30 cellular contexts compared by ENCODE assay signal in the genomic region with DNA sequence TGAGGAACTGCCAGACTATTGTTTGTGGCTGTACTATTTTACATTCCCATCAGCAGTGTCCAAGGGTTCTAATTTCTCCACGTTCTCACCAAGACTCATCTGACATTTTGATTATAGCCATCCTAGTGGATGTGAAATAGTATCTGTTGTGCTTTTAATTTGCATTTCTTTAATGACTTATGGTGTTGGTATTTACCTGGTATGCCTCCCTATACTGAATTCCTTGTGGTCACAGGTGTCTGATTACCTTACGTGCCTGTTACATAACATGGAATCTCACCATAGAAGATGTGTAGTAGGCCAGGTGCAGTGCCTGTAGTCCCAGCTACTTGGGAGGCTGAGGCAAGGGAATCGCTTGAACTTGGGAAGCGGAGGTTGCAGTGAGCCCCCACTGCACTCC. TPM values are rescaled to one million over a fixed set of nuclear protein-coding genes. Genes with fewer than 3 reads are reported as not detected.
DNase-seq lines count a peak whose midpoint lies in the region; ATAC-seq and TF ChIP-seq lines count a peak whose summit lies in the region.
"Had no signal": no experiment of that assay in that cellular context is flagged by ENCODE, and none has a peak within 500 bp of the region (broad histone marks: within the 10 kb centered on the region; RNA-seq: fewer than 3 reads in every experiment).

No MANE protein-coding gene starts in this region.

- DNase-seq in PC-9 = peak; percentile 37 to 93
- DNase-seq in epithelial cell of prostate (ENCODE audit: low read depth, low spot score) = peak; percentile 58
- no peak for DNase-seq in GM19238 (ENCODE audit: insufficient read length, low spot score)
- DNase-seq in WTC11 (ENCODE audit: low spot score) = no peak
- no peak for DNase-seq in NCI-H2196 (lab: John Stamatoyannopoulos, UW; ENCODE audit: unreplicated experiment)
- DNase-seq: C1 segment of cervical spinal cord; Caco-2; CD4-positive, alpha-beta memory T cell; DMS 273 treated with DMSO at 0.1 percent for 48 hours; DMS79; EL; GDM1; H7; IMR-90; NCI-H1048; NCI-H1417; NCI-H1694; NCI-H2029 treated with DMSO at 0.1 percent for 48 hours; NCI-H2171; NCI-H345; NCI-H510A treated with DMSO at 0.1 percent for 48 hours; NCI-H82; NK-92 treated with Interleukin-12 subunit alpha and Interleukin-12 subunit beta, amount 100 ng/mL, for 24 hours; SK-N-SH; SW 1271; T-helper 17 cell had no signal

- TF ChIP-seq EP300 in Ishikawa (IDR thresholded peaks at IDR 0.05; ENCODE audit: borderline replicate concordance) = peak; percentile 77; the same call in 1 of the 2 replicates

- CTCF ChIA-PET in PC-9 (lab: Charles Lee) (no interaction called here), WTC11 (lab: Charles Lee) (no interaction called here)

- H3K27me3 Mint-ChIP-seq in WTC11 (ENCODE audit: low read depth) = no peaks in the 10 kb centered on the region

- no peak overlapping the region for H3K4me3 ChIP-seq in PC-9

- H3K4me1 Mint-ChIP-seq in WTC11 = peaks cover 3% of the 10 kb centered on the region; the same call in 1 of the 2 replicates
- H3K4me1 Mint-ChIP-seq: CD4-positive, alpha-beta memory T cell; T-helper 17 cell had no signal

- TF ChIP-seq RAD21 in Ishikawa (IDR thresholded peaks at IDR 0.05; ENCODE audit: low read depth) = peak; percentile 7; the same call in 1 of the 2 replicates

- POLR2A ChIA-PET in PC-9 (lab: Charles Lee; ENCODE audit: unreplicated experiment) = no interaction called here
- POLR2A ChIA-PET in WTC11 (lab: Charles Lee) = no interaction called here

- no TSS peak for BruUV-seq in PC-9 (replicated peaks; lab: Mats Ljungman, UMichigan)

- H3K9me3 ChIP-seq in PC-9 (ENCODE audit: insufficient read depth, low read depth) = no peaks in the 10 kb centered on the region
- H3K9me3 ChIP-seq: Caco-2, SK-N-SH had no signal

- H3K4me3 Mint-ChIP-seq in WTC11 = no peak overlapping the region
- H3K4me3 Mint-ChIP-seq: CD4-positive, alpha-beta memory T cell; T-helper 17 cell had no signal

- H3F3A ChIP-seq in PC-9 (ENCODE audit: insufficient read depth, low read depth) = peaks cover 41% of the 10 kb centered on the region

- peaks cover 44% of the 10 kb centered on the region for H3K4me1 ChIP-seq in PC-9 (replicated peaks; ENCODE audit: insufficient read depth)
- H3K4me1 ChIP-seq: Caco-2 had no signal

- TF ChIP-seq CTCF in PC-9 (conservative IDR thresholded peaks at IDR 0.05) (no peak), WTC11 (IDR thresholded peaks at IDR 0.05) (no peak)

- H3K79me2 ChIP-seq in PC-9 (ENCODE audit: low read depth) = peaks cover 49% of the 10 kb centered on the region

- no peaks in the 10 kb centered on the region for H3K9me2 ChIP-seq in PC-9 (ENCODE audit: insufficient read depth)
- H3K9me2 ChIP-seq: SK-N-SH had no signal

- peaks cover 6% of the 10 kb centered on the region; the same call in 1 of the 2 replicates for H3K36me3 ChIP-seq in PC-9 (ENCODE audit: low read depth)

- H4K20me1 ChIP-seq in PC-9 (ENCODE audit: insufficient read depth) = no peaks in the 10 kb centered on the region

- intact Hi-C loops in PC-9 (cut with micrococcal nuclease; ENCODE audit: unreplicated experiment) = no loop called here

- ATAC-seq in HG02840 (IDR thresholded peaks at IDR 0.05; ENCODE audit: low FRiP score, unreplicated experiment) (no peak), WTC11 (no peak)
- ATAC-seq: Panc1, T-helper 17 cell had no signal

- H3K9me3 Mint-ChIP-seq in WTC11 = no peaks in the 10 kb centered on the region
- H3K9me3 Mint-ChIP-seq: CD4-positive, alpha-beta memory T cell had no signal

- H2AFZ ChIP-seq in PC-9 = no peak overlapping the region

- no peak overlapping the region for H3K27ac Mint-ChIP-seq in WTC11
- H3K27ac Mint-ChIP-seq: CD4-positive, alpha-beta memory T cell; T-helper 17 cell had no signal

- H3K27ac ChIP-seq in PC-9 (peak overlapping the region; percentile 69), epithelial cell of prostate (no peak overlapping the region)
- H3K27ac ChIP-seq: KMS-11 had no signal

- H3K36me3 Mint-ChIP-seq in WTC11 = peaks cover 4% of the 10 kb centered on the region; the same call in 1 of the 2 replicates
- H3K36me3 Mint-ChIP-seq: CD4-positive, alpha-beta memory T cell had no signal

- H3K27me3 ChIP-seq in PC-9 (ENCODE audit: insufficient read depth, low read depth) = no peaks in the 10 kb centered on the region

- H3K4me2 ChIP-seq in PC-9 = peak overlapping the region; percentile 34; the same call in 1 of the 2 replicates
- H3K4me2 ChIP-seq: KMS-11, SK-N-SH had no signal

TF ChIP-seq in Ishikawa, 13 proteins besides CTCF, POLR2A, EP300 and RAD21 (continues in another document):
- TF ChIP-seq TEAD4 (IDR thresholded peaks at IDR 0.05) (peak; percentile 99), CREB1 (IDR thresholded peaks at IDR 0.05; ENCODE audit: low read depth) (no peak), TAF1 (IDR thresholded peaks at IDR 0.05; ENCODE audit: low read depth) (no peak), YY1 (IDR thresholded peaks at IDR 0.05; ENCODE audit: low read depth) (0 out of 2 replicates have a peak, but pooled peaks have one; percentile 41), ZBTB7A (IDR thresholded peaks at IDR 0.05; ENCODE audit: low read depth) (no peak), NFIC (IDR thresholded peaks at IDR 0.05) (peak; percentile 65; the same call in 1 of the 2 replicates), CEBPB (IDR thresholded peaks at IDR 0.05) (peak; percentile 62; the same call in 1 of the 2 replicates)
- TF ChIP-seq, protein P1, sequence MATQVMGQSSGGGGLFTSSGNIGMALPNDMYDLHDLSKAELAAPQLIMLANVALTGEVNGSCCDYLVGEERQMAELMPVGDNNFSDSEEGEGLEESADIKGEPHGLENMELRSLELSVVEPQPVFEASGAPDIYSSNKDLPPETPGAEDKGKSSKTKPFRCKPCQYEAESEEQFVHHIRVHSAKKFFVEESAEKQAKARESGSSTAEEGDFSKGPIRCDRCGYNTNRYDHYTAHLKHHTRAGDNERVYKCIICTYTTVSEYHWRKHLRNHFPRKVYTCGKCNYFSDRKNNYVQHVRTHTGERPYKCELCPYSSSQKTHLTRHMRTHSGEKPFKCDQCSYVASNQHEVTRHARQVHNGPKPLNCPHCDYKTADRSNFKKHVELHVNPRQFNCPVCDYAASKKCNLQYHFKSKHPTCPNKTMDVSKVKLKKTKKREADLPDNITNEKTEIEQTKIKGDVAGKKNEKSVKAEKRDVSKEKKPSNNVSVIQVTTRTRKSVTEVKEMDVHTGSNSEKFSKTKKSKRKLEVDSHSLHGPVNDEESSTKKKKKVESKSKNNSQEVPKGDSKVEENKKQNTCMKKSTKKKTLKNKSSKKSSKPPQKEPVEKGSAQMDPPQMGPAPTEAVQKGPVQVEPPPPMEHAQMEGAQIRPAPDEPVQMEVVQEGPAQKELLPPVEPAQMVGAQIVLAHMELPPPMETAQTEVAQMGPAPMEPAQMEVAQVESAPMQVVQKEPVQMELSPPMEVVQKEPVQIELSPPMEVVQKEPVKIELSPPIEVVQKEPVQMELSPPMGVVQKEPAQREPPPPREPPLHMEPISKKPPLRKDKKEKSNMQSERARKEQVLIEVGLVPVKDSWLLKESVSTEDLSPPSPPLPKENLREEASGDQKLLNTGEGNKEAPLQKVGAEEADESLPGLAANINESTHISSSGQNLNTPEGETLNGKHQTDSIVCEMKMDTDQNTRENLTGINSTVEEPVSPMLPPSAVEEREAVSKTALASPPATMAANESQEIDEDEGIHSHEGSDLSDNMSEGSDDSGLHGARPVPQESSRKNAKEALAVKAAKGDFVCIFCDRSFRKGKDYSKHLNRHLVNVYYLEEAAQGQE (IDR thresholded peaks at IDR 0.05; ENCODE audit: low read depth) = no peak
- TF ChIP-seq, protein P2, sequence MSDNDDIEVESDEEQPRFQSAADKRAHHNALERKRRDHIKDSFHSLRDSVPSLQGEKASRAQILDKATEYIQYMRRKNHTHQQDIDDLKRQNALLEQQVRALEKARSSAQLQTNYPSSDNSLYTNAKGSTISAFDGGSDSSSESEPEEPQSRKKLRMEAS (IDR thresholded peaks at IDR 0.05) = no peak

TF ChIP-seq in WTC11, 78 proteins besides CTCF, POLR2A, EP300 and RAD21 (continues in another document):
- TF ChIP-seq, protein P3, sequence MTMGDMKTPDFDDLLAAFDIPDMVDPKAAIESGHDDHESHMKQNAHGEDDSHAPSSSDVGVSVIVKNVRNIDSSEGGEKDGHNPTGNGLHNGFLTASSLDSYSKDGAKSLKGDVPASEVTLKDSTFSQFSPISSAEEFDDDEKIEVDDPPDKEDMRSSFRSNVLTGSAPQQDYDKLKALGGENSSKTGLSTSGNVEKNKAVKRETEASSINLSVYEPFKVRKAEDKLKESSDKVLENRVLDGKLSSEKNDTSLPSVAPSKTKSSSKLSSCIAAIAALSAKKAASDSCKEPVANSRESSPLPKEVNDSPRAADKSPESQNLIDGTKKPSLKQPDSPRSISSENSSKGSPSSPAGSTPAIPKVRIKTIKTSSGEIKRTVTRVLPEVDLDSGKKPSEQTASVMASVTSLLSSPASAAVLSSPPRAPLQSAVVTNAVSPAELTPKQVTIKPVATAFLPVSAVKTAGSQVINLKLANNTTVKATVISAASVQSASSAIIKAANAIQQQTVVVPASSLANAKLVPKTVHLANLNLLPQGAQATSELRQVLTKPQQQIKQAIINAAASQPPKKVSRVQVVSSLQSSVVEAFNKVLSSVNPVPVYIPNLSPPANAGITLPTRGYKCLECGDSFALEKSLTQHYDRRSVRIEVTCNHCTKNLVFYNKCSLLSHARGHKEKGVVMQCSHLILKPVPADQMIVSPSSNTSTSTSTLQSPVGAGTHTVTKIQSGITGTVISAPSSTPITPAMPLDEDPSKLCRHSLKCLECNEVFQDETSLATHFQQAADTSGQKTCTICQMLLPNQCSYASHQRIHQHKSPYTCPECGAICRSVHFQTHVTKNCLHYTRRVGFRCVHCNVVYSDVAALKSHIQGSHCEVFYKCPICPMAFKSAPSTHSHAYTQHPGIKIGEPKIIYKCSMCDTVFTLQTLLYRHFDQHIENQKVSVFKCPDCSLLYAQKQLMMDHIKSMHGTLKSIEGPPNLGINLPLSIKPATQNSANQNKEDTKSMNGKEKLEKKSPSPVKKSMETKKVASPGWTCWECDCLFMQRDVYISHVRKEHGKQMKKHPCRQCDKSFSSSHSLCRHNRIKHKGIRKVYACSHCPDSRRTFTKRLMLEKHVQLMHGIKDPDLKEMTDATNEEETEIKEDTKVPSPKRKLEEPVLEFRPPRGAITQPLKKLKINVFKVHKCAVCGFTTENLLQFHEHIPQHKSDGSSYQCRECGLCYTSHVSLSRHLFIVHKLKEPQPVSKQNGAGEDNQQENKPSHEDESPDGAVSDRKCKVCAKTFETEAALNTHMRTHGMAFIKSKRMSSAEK (CRISPR knock-in tag; IDR thresholded peaks at IDR 0.05; ENCODE audit: borderline replicate concordance) = no peak
- no peak for TF ChIP-seq JAZF1 (CRISPR knock-in tag; IDR thresholded peaks at IDR 0.05)

RNA-seq across cellular contexts. Expression of a gene that starts 13.5 kb away (rescaled TPM):
- total RNA-seq in PC-9 (2021) (9.7 and 11.5 TPM in 2 replicates), WTC11 (2021) (5.2 to 7.3 TPM (median 6.1 TPM) in 3 replicates)
- total RNA-seq: CD4-positive, alpha-beta memory T cell had no signal

Comparison
In these comparisons a context has a peak if more than half of its experiments do, and no peak if none do; other contexts are left out.
1. DNase-seq: peak in PC-9 (2 of 2) and epithelial cell of prostate (single experiment); none in GM19238 (single experiment), WTC11 (single experiment) and NCI-H2196 (single experiment).